In the genomic region with DNA sequence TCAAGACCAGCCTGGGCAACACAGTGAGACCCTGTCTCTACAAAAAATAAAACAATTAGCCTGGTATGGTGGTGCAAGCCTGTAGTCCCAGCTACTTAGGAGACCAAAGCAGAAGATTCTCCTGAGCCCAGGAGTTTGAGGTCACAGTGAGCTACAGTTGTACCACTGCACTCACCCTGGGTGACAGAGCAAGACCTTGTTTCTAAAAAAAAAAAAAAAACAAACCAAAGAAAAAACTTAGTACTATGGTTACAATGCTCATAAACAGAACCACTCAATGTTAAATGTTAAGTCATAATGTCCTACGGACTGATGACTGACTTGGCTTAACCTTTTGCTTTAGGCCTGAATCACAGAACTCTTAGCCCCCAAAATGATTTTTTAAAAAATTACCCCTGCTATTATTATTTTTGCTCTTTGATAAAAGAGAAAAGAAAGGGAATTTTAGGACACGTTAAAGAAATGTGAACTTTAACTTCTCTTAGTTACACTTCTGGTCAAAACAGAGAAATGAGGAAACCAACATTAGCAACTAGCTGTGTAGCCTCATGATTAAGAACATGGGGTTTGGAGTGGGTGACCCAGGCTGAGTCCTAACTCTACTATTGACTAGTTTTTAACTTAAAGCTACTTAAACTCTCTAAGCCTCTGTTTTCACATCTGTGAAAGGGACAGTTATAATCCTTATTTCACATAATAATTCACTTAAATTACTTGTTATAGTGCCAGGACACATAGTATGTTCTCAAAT, we compare ENCODE assay signal across 1 cellular context.
TF ChIP-seq lines count a peak whose summit lies in the region.

No MANE protein-coding gene starts in this region.

TF ChIP-seq in GM23338, 12 proteins besides CTCF, POLR2A, EP300 and RAD21 (continued from another document):
- TF ChIP-seq, protein P1, sequence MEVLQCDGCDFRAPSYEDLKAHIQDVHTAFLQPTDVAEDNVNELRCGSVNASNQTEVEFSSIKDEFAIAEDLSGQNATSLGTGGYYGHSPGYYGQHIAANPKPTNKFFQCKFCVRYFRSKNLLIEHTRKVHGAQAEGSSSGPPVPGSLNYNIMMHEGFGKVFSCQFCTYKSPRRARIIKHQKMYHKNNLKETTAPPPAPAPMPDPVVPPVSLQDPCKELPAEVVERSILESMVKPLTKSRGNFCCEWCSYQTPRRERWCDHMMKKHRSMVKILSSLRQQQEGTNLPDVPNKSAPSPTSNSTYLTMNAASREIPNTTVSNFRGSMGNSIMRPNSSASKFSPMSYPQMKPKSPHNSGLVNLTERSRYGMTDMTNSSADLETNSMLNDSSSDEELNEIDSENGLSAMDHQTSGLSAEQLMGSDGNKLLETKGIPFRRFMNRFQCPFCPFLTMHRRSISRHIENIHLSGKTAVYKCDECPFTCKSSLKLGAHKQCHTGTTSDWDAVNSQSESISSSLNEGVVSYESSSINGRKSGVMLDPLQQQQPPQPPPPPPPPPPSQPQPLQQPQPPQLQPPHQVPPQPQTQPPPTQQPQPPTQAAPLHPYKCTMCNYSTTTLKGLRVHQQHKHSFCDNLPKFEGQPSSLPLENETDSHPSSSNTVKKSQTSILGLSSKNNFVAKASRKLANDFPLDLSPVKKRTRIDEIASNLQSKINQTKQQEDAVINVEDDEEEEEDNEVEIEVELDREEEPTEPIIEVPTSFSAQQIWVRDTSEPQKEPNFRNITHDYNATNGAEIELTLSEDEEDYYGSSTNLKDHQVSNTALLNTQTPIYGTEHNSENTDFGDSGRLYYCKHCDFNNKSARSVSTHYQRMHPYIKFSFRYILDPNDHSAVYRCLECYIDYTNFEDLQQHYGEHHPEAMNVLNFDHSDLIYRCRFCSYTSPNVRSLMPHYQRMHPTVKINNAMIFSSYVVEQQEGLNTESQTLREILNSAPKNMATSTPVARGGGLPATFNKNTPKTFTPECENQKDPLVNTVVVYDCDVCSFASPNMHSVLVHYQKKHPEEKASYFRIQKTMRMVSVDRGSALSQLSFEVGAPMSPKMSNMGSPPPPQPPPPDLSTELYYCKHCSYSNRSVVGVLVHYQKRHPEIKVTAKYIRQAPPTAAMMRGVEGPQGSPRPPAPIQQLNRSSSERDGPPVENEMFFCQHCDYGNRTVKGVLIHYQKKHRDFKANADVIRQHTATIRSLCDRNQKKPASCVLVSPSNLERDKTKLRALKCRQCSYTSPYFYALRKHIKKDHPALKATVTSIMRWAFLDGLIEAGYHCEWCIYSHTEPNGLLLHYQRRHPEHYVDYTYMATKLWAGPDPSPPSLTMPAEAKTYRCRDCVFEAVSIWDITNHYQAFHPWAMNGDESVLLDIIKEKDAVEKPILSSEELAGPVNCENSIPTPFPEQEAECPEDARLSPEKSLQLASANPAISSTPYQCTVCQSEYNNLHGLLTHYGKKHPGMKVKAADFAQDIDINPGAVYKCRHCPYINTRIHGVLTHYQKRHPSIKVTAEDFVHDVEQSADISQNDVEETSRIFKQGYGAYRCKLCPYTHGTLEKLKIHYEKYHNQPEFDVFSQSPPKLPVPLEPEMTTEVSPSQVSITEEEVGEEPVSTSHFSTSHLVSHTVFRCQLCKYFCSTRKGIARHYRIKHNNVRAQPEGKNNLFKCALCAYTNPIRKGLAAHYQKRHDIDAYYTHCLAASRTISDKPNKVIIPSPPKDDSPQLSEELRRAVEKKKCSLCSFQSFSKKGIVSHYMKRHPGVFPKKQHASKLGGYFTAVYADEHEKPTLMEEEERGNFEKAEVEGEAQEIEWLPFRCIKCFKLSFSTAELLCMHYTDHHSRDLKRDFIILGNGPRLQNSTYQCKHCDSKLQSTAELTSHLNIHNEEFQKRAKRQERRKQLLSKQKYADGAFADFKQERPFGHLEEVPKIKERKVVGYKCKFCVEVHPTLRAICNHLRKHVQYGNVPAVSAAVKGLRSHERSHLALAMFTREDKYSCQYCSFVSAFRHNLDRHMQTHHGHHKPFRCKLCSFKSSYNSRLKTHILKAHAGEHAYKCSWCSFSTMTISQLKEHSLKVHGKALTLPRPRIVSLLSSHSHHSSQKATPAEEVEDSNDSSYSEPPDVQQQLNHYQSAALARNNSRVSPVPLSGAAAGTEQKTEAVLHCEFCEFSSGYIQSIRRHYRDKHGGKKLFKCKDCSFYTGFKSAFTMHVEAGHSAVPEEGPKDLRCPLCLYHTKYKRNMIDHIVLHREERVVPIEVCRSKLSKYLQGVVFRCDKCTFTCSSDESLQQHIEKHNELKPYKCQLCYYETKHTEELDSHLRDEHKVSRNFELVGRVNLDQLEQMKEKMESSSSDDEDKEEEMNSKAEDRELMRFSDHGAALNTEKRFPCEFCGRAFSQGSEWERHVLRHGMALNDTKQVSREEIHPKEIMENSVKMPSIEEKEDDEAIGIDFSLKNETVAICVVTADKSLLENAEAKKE (CRISPR knock-in tag; IDR thresholded peaks at IDR 0.05): no peak
